In genomic region chr1:92599184-92599583, GRCh38 we compare ENCODE assay signal across 8 cellular contexts.
A peak's percentile ranks its signal among the peaks of the same experiment; 100 is the strongest.
DNase-seq lines count a peak whose midpoint lies in the region; ATAC-seq and TF ChIP-seq lines count a peak whose summit lies in the region.

No MANE protein-coding gene starts in this region.

- peak; percentile 74 for TF ChIP-seq CTCF in activated CD8-positive, alpha-beta T cell treated with anti-CD3 and anti-CD28 coated beads for 36 hours (IDR thresholded peaks at IDR 0.05)

- DNase-seq in GDM1 (lab: John Stamatoyannopoulos, UW) (peak; percentile 12), lung microvascular endothelial cell (ENCODE audit: low read depth in 2 of 2) (peak; percentile 14 to 46), NCI-H345 (lab: John Stamatoyannopoulos, UW) (no peak), middle frontal gyrus (ENCODE audit: extremely low spot score, low spot score) (no peak)
- no peak for DNase-seq in activated CD8-positive, alpha-beta T cell treated with anti-CD3 and anti-CD28 coated beads for 36 hours

- peaks cover 6% of the 10 kb centered on the region for H3K9me3 Mint-ChIP-seq in activated CD8-positive, alpha-beta T cell treated with anti-CD3 and anti-CD28 coated beads for 36 hours

- POLR2A ChIA-PET in activated CD8-positive, alpha-beta T cell treated with anti-CD3 and anti-CD28 coated beads for 36 hours (lab: Charles Lee) = no interaction called here

- H3K27ac Mint-ChIP-seq in activated CD8-positive, alpha-beta T cell treated with anti-CD3 and anti-CD28 coated beads for 36 hours = no peak overlapping the region

- H3K27me3 Mint-ChIP-seq in activated CD8-positive, alpha-beta T cell treated with anti-CD3 and anti-CD28 coated beads for 36 hours = no peaks in the 10 kb centered on the region

- intact Hi-C loops in activated CD8-positive, alpha-beta T cell treated with anti-CD3 and anti-CD28 coated beads for 36 hours (cut with micrococcal nuclease) = loop anchor here (5.0 kb wide), 1 partner anchor 112 kb away; the partner anchor contains the start of gene GFI1

- CTCF ChIA-PET in activated CD8-positive, alpha-beta T cell treated with anti-CD3 and anti-CD28 coated beads for 36 hours (lab: Charles Lee) = interaction anchor here (0.8 to 1.3 kb wide), 7 partner anchors 10 to 602 kb away, joined by 3 to 10 read pairs (median 4); no protein-coding TSS in a partner anchor

- H3K4me1 Mint-ChIP-seq in activated CD8-positive, alpha-beta T cell treated with anti-CD3 and anti-CD28 coated beads for 36 hours (ENCODE audit: low read depth) = peaks cover 40% of the 10 kb centered on the region

- H3K4me3 Mint-ChIP-seq in activated CD8-positive, alpha-beta T cell treated with anti-CD3 and anti-CD28 coated beads for 36 hours = no peak overlapping the region

- H3K36me3 Mint-ChIP-seq in activated CD8-positive, alpha-beta T cell treated with anti-CD3 and anti-CD28 coated beads for 36 hours (ENCODE audit: low read depth) = peaks cover 5% of the 10 kb centered on the region

- ATAC-seq in HG03432 (IDR thresholded peaks at IDR 0.05; ENCODE audit: unreplicated experiment) = peak; percentile 60
- ATAC-seq in activated CD8-positive, alpha-beta T cell treated with anti-CD3 and anti-CD28 coated beads for 36 hours = peak; percentile 61
- no peak for ATAC-seq in esophagus mucosa
- ATAC-seq in HG02852 (IDR thresholded peaks at IDR 0.05; ENCODE audit: unreplicated experiment) = no peak

Comparison
In these comparisons a context has a peak if more than half of its experiments do, and no peak if none do; other contexts are left out.
1. DNase-seq: peak in GDM1 (single experiment) and lung microvascular endothelial cell (2 of 2); none in activated CD8-positive, alpha-beta T cell treated with anti-CD3 and anti-CD28 coated beads for 36 hours (single experiment), NCI-H345 (single experiment) and middle frontal gyrus (single experiment).
2. ATAC-seq: peak in HG03432 (single experiment) and activated CD8-positive, alpha-beta T cell treated with anti-CD3 and anti-CD28 coated beads for 36 hours (single experiment); none in esophagus mucosa (single experiment) and HG02852 (single experiment).